In genomic region chr13:30666113-30666512, GRCh38 we compare ENCODE assay signal across 1 cellular context.
TF ChIP-seq lines count a peak whose summit lies in the region.

No MANE protein-coding gene starts in this region.

TF ChIP-seq in K562, 482 proteins besides CTCF, POLR2A, EP300 and RAD21 (continued from another document):
- TF ChIP-seq ETV5 (CRISPR knock-in tag; IDR thresholded peaks at IDR 0.05; ENCODE audit: low read depth): no peak
- TF ChIP-seq ZFX (CRISPR knock-in tag; IDR thresholded peaks at IDR 0.05): no peak
- TF ChIP-seq ZNF436 (CRISPR knock-in tag; IDR thresholded peaks at IDR 0.05): no peak
- no peak for TF ChIP-seq ZC3H11A (IDR thresholded peaks at IDR 0.05; ENCODE audit: low read depth, low read length)
- no peak for TF ChIP-seq ZNF12 (CRISPR knock-in tag; IDR thresholded peaks at IDR 0.05)
- TF ChIP-seq TEAD4 (IDR thresholded peaks at IDR 0.05; ENCODE audit: low read length): 0 out of 2 replicates have a peak, but pooled peaks have one; percentile 28
- TF ChIP-seq TEAD4 (CRISPR knock-in tag; IDR thresholded peaks at IDR 0.05; ENCODE audit: borderline replicate concordance): no peak
- no peak for TF ChIP-seq ZNF583 (CRISPR knock-in tag; IDR thresholded peaks at IDR 0.05)
- peak; percentile 12; the same call in 1 of the 2 replicates for TF ChIP-seq TCF3 (CRISPR knock-in tag; IDR thresholded peaks at IDR 0.05)
- no peak for TF ChIP-seq ESRRA (IDR thresholded peaks at IDR 0.05; ENCODE audit: borderline replicate concordance, low read depth)
